ENCODE assay signal across 1 cellular context in the genomic region with DNA sequence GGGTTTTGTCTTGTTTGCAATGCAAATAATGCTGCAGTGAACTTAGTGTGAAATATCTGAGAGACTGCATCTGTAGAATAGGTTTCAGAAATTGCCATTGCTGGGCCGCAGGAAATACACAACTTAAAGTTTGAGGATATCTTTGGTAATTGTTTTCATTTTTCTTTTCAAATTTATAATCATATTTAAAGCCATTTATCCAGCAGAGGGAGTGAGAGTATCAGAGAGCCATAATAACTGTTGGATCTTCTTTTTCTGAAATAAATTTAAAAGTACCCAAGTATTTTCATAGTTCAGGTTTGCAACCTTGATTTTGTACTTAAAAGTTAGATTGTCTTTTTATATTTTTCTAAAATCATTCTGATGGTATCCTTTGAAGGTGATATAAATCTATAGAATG.
TF ChIP-seq lines count a peak whose summit lies in the region.

No MANE protein-coding gene starts in this region.

TF ChIP-seq in HepG2, 621 proteins besides CTCF, POLR2A, EP300 and RAD21:
- TF ChIP-seq ZKSCAN8 (CRISPR knock-in tag; IDR thresholded peaks at IDR 0.05; ENCODE audit: borderline replicate concordance) (no peak), NR3C1 (CRISPR knock-in tag; IDR thresholded peaks at IDR 0.05) (no peak), ZNF678 (CRISPR knock-in tag; IDR thresholded peaks at IDR 0.05) (no peak), ZEB1 (IDR thresholded peaks at IDR 0.05; ENCODE audit: insufficient replicate concordance, low read depth) (no peak), ZBTB8A (CRISPR knock-in tag; IDR thresholded peaks at IDR 0.05; ENCODE audit: borderline replicate concordance, low read depth) (no peak), ZNF768 (CRISPR knock-in tag; IDR thresholded peaks at IDR 0.05) (no peak)
- TF ChIP-seq, protein P1, sequence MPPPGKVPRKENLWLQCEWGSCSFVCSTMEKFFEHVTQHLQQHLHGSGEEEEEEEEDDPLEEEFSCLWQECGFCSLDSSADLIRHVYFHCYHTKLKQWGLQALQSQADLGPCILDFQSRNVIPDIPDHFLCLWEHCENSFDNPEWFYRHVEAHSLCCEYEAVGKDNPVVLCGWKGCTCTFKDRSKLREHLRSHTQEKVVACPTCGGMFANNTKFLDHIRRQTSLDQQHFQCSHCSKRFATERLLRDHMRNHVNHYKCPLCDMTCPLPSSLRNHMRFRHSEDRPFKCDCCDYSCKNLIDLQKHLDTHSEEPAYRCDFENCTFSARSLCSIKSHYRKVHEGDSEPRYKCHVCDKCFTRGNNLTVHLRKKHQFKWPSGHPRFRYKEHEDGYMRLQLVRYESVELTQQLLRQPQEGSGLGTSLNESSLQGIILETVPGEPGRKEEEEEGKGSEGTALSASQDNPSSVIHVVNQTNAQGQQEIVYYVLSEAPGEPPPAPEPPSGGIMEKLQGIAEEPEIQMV (CRISPR knock-in tag; IDR thresholded peaks at IDR 0.05; ENCODE audit: low read depth) = no peak
- TF ChIP-seq, protein P2, sequence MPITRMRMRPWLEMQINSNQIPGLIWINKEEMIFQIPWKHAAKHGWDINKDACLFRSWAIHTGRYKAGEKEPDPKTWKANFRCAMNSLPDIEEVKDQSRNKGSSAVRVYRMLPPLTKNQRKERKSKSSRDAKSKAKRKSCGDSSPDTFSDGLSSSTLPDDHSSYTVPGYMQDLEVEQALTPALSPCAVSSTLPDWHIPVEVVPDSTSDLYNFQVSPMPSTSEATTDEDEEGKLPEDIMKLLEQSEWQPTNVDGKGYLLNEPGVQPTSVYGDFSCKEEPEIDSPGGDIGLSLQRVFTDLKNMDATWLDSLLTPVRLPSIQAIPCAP (CRISPR knock-in tag; IDR thresholded peaks at IDR 0.05; ENCODE audit: low read depth) = no peak
- TF ChIP-seq, protein P3, sequence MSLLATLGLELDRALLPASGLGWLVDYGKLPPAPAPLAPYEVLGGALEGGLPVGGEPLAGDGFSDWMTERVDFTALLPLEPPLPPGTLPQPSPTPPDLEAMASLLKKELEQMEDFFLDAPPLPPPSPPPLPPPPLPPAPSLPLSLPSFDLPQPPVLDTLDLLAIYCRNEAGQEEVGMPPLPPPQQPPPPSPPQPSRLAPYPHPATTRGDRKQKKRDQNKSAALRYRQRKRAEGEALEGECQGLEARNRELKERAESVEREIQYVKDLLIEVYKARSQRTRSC (CRISPR knock-in tag; IDR thresholded peaks at IDR 0.05; ENCODE audit: low read depth) = no peak
